Comparison of ENCODE assay signal across 17 cellular contexts in genomic region chr14:22646570-22647254, GRCh38. TPM values are rescaled to one million over a fixed set of nuclear protein-coding genes. Genes with fewer than 3 reads are reported as not detected.
DNase-seq lines count a peak whose midpoint lies in the region; ATAC-seq and TF ChIP-seq lines count a peak whose summit lies in the region.
"Had no signal": no experiment of that assay in that cellular context is flagged by ENCODE, and none has a peak within 500 bp of the region (broad histone marks: within the 10 kb centered on the region; RNA-seq: fewer than 3 reads in every experiment).

No MANE protein-coding gene starts in this region.

- ATAC-seq in PC-3 (no peak), heart left ventricle (no peak), HG03469 (IDR thresholded peaks at IDR 0.05; ENCODE audit: unreplicated experiment) (no peak)
- ATAC-seq: pancreas, WTC11 had no signal

- no peaks in the 10 kb centered on the region for H4K20me1 ChIP-seq in PC-3 (ENCODE audit: low read length)

- DNase-seq in AG04450 (ENCODE audit: low read depth, low spot score), result peak; percentile 13
- peak; percentile 51 for DNase-seq in GM04503 (ENCODE audit: low read depth)
- DNase-seq in PC-3, result peak; percentile 91
- peak; percentile 82 for DNase-seq in fibroblast of mammary gland (ENCODE audit: low read depth)
- DNase-seq in T-helper 2 cell, result no peak
- DNase-seq in heart left ventricle, result no peak
- no peak for DNase-seq in T-helper 1 cell
- DNase-seq: activated T-cell treated with anti-CD3 and anti-CD28 coated beads, Interleukin-2, amount 50 U/mL, for 48 hours; caudate nucleus; CD4-positive, alpha-beta memory T cell; H9; pancreas; Right ventricle myocardium superior; transverse colon had no signal

- POLR2A ChIA-PET in AG04450 (lab: Yijun Ruan, JAX) (no interaction called here), PC-3 (lab: Charles Lee; ENCODE audit: unreplicated experiment) (interaction anchor here (0.5 kb wide), 1 partner anchor 21 kb away, joined by 10 read pairs; no protein-coding TSS in a partner anchor)

- no peak overlapping the region for H2AFZ ChIP-seq in PC-3 (ENCODE audit: low read length)

- H3K9ac ChIP-seq in PC-3 (ENCODE audit: low read length), result no peak overlapping the region

- H3K4me1 ChIP-seq in PC-3 (ENCODE audit: insufficient read depth, low read length), result peaks cover 55% of the 10 kb centered on the region
- H3K4me1 ChIP-seq in heart left ventricle, result peaks cover 0 to 8% (median 0%) of the 10 kb centered on the region in 12 donors
- H3K4me1 ChIP-seq: pancreas, transverse colon had no signal

- no peaks in the 10 kb centered on the region for H3K27me3 ChIP-seq in AG04450 (ENCODE audit: control insufficient read depth, insufficient read depth, low read length)
- H3K27me3 ChIP-seq in PC-3 (ENCODE audit: low read length), result no peaks in the 10 kb centered on the region
- no peaks in the 10 kb centered on the region for H3K27me3 ChIP-seq in heart left ventricle
- H3K27me3 ChIP-seq: pancreas, transverse colon had no signal

- H3F3A ChIP-seq in PC-3 (ENCODE audit: low read length, unreplicated experiment), result no peaks in the 10 kb centered on the region

- 90 to 94% (median 91%) methylated on average over 4 of the region's 4 CpGs for WGBS in heart left ventricle, 4 donors

- TF ChIP-seq POLR2A in heart left ventricle (IDR thresholded peaks at IDR 0.05), result no peak

- no TSS peak for BruUV-seq in PC-3 (replicated peaks; lab: Mats Ljungman, UMichigan)

- CTCF ChIA-PET in AG04450 (lab: Charles Lee) (interaction anchor here (0.5 to 1.6 kb wide), 7 partner anchors 10 to 1653 kb away, joined by 3 to 7 read pairs (median 4); no protein-coding TSS in a partner anchor), PC-3 (lab: Charles Lee) (interaction anchor here (0.5 to 0.6 kb wide), 3 partner anchors 91 to 423 kb away, joined by 3 to 6 read pairs (median 4); no protein-coding TSS in a partner anchor)

- H3K79me2 ChIP-seq in PC-3 (ENCODE audit: low read length), result no peaks in the 10 kb centered on the region

- no peaks in the 10 kb centered on the region for H3K9me2 ChIP-seq in PC-3 (replicated peaks; ENCODE audit: low read length)

- TF ChIP-seq CTCF in AG04450 (IDR thresholded peaks at IDR 0.05; ENCODE audit: low read depth, low read length) (no peak), PC-3 (conservative IDR thresholded peaks at IDR 0.05; ENCODE audit: low read depth, low read length) (no peak), fibroblast of mammary gland (conservative IDR thresholded peaks at IDR 0.05; ENCODE audit: control insufficient read depth, insufficient read depth, low read depth, low read length) (no peak), heart left ventricle (IDR thresholded peaks at IDR 0.05) (no peak)

- H3K4me3 ChIP-seq in AG04450 (ENCODE audit: low read depth, low read length) (no peak overlapping the region), PC-3 (ENCODE audit: low read length) (no peak overlapping the region), fibroblast of mammary gland (ENCODE audit: control insufficient read depth, low read depth, low read length) (no peak overlapping the region), heart left ventricle (no peak overlapping the region)
- H3K4me3 ChIP-seq: lung, pancreas, transverse colon had no signal

- H3K27ac ChIP-seq in AG04450 (ENCODE audit: low read depth, low read length), result no peak overlapping the region
- H3K27ac ChIP-seq in PC-3 (ENCODE audit: low read length), result peak overlapping the region; percentile 73
- H3K27ac ChIP-seq in heart left ventricle, result no peak overlapping the region
- H3K27ac ChIP-seq: pancreas, transverse colon had no signal

- intact Hi-C loops in PC-3 (cut with micrococcal nuclease), result no loop called here
- intact Hi-C loops in heart left ventricle (cut with DNase I), result no loop called here

- no peaks in the 10 kb centered on the region for H3K9me3 ChIP-seq in AG04450 (ENCODE audit: control insufficient read depth, insufficient read depth, low read length)
- H3K9me3 ChIP-seq in PC-3 (ENCODE audit: low read length), result no peaks in the 10 kb centered on the region
- no peaks in the 10 kb centered on the region for H3K9me3 ChIP-seq in heart left ventricle
- H3K9me3 ChIP-seq: pancreas, transverse colon had no signal

- peak overlapping the region; percentile 55 for H3K4me2 ChIP-seq in PC-3 (ENCODE audit: low read length)

- H3K36me3 ChIP-seq in PC-3 (ENCODE audit: low read depth, low read length) (no peaks in the 10 kb centered on the region), heart left ventricle (no peaks in the 10 kb centered on the region)
- H3K36me3 ChIP-seq: pancreas, transverse colon had no signal

RNA-seq across cellular contexts. Expression of gene OR6J1, which starts 2.6 kb away (rescaled TPM):
- polyA plus RNA-seq in AG04450 (2011; rRNA removed), result not detected in 2 replicates
- not detected in 2 replicates for polyA minus RNA-seq in AG04450 (2011; rRNA and poly(A)+ RNA removed)
- total RNA-seq in PC-3 (2014; rRNA removed), result not detected in 2 replicates
- total RNA-seq in heart left ventricle, result under 1 TPM in 1 of 9 donors, not detected in 8; 0.06 TPM
- polyA plus RNA-seq in heart left ventricle, result not detected
- total RNA-seq: CD4-positive, alpha-beta memory T cell; H9; Right ventricle myocardium superior; transverse colon; WTC11 had no signal
- polyA plus RNA-seq: CD4-positive, alpha-beta memory T cell; lung had no signal

RNA-seq across cellular contexts. Expression of gene ABHD4, which starts 48.6 kb away (rescaled TPM):
- 42.1 and 49.4 TPM in 2 replicates for polyA plus RNA-seq in AG04450 (2011; rRNA removed)
- 39.7 and 44.9 TPM in 2 replicates for polyA minus RNA-seq in AG04450 (2011; rRNA and poly(A)+ RNA removed)
- 9.1 and 9.6 TPM in 2 replicates for total RNA-seq in PC-3 (2014; rRNA removed)
- total RNA-seq in heart left ventricle, result 10 to 100 TPM; 16.8 to 35.5 (median 25.9) TPM
- polyA plus RNA-seq in heart left ventricle, result 10 to 100 TPM; 10.4 to 18.0 TPM

RNA-seq across cellular contexts. Expression of gene DAD1, which starts 57.7 kb away (rescaled TPM):
- 420 and 467 TPM in 2 replicates for polyA plus RNA-seq in AG04450 (2011; rRNA removed)
- polyA minus RNA-seq in AG04450 (2011; rRNA and poly(A)+ RNA removed), result 143 and 159 TPM in 2 replicates
- total RNA-seq in PC-3 (2014; rRNA removed), result 228 and 258 TPM in 2 replicates
- total RNA-seq in heart left ventricle, result 100 to 1,000 TPM; 108 to 236 (median 147) TPM
- polyA plus RNA-seq in heart left ventricle, result 100 to 1,000 TPM; 129 to 402 TPM

Comparison
In these comparisons a context has a peak if more than half of its experiments do, and no peak if none do; other contexts are left out.
1. DNase-seq: peak in AG04450 (single experiment), GM04503 (single experiment), PC-3 (single experiment) and fibroblast of mammary gland (single experiment); none in T-helper 2 cell (0 of 5), heart left ventricle (0 of 5) and T-helper 1 cell (0 of 5).